In the genomic region with DNA sequence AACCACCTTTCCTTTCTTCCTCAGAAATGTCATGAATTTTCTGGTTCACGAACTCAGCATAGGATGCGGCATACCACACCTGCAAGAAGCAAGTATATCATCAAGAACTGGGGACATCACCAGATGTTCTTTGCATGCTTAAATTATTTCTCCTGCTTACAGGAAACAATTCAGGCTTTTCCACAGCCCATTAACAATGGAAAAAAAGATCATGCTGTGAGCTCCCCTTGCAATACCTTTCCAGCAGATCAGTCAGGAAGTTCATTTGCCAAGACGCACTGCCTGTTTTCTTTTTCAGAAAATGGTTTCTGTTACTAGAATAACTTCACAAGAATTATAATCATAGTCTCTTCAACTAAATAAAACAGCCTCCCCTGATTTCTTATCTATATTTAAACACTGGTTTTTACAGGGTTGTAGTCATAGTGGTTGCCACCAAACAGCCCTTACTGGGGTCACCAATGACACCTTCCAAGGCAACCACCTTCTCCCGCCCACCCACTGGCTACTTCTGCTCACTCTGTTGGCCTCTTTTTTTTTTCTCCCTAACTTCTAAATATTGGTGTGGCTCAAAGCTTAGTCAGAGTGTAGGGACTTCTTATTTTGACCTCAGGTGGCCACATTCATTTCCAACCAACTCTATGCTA, we compare ENCODE assay signal across 1 cellular context.
TF ChIP-seq lines count a peak whose summit lies in the region.

No MANE protein-coding gene starts in this region.

TF ChIP-seq in H1, 55 proteins besides CTCF, POLR2A, EP300 and RAD21:
- TF ChIP-seq EZH2 (IDR thresholded peaks at IDR 0.05; ENCODE audit: low read depth, low read length, severe bottlenecking) (no peak), BCL11A (IDR thresholded peaks at IDR 0.05; ENCODE audit: low read depth in 2 of 2, low read length in 2 of 2) (no peak), NRF1 (IDR thresholded peaks at IDR 0.05; ENCODE audit: low read depth, low read length) (no peak), SP2 (IDR thresholded peaks at IDR 0.05; ENCODE audit: low read length) (no peak), EGR1 (IDR thresholded peaks at IDR 0.05; ENCODE audit: borderline replicate concordance, low read depth, low read length) (no peak), SIRT6 (IDR thresholded peaks at IDR 0.05; ENCODE audit: low read length) (no peak), SIN3A (conservative IDR thresholded peaks at IDR 0.05 in 1 of 2, IDR thresholded peaks at IDR 0.05 in 1 of 2; ENCODE audit: low read depth in 1 of 2, low read length in 2 of 2) (no peak), SP4 (IDR thresholded peaks at IDR 0.05; ENCODE audit: low read length) (no peak), CEBPB (IDR thresholded peaks at IDR 0.05; ENCODE audit: low read depth, low read length) (no peak), KDM5A (IDR thresholded peaks at IDR 0.05; ENCODE audit: low read length) (no peak), POLR2AphosphoS5 (IDR thresholded peaks at IDR 0.05; ENCODE audit: low read depth, low read length) (no peak), TAF1 (IDR thresholded peaks at IDR 0.05; ENCODE audit: low read depth, low read length) (no peak), GABPA (IDR thresholded peaks at IDR 0.05; ENCODE audit: borderline replicate concordance, insufficient read depth, low read length) (no peak), JUND (IDR thresholded peaks at IDR 0.05; ENCODE audit: low read length) (no peak), GTF2F1 (IDR thresholded peaks at IDR 0.05; ENCODE audit: borderline replicate concordance, low read depth, low read length) (no peak), HDAC6 (IDR thresholded peaks at IDR 0.05; ENCODE audit: low read depth, low read length) (no peak), RFX5 (IDR thresholded peaks at IDR 0.05; ENCODE audit: borderline replicate concordance, low read depth, low read length) (no peak)
- TF ChIP-seq, protein P1, sequence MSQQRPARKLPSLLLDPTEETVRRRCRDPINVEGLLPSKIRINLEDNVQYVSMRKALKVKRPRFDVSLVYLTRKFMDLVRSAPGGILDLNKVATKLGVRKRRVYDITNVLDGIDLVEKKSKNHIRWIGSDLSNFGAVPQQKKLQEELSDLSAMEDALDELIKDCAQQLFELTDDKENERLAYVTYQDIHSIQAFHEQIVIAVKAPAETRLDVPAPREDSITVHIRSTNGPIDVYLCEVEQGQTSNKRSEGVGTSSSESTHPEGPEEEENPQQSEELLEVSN (IDR thresholded peaks at IDR 0.05), result no peak
- TF ChIP-seq, protein P2, sequence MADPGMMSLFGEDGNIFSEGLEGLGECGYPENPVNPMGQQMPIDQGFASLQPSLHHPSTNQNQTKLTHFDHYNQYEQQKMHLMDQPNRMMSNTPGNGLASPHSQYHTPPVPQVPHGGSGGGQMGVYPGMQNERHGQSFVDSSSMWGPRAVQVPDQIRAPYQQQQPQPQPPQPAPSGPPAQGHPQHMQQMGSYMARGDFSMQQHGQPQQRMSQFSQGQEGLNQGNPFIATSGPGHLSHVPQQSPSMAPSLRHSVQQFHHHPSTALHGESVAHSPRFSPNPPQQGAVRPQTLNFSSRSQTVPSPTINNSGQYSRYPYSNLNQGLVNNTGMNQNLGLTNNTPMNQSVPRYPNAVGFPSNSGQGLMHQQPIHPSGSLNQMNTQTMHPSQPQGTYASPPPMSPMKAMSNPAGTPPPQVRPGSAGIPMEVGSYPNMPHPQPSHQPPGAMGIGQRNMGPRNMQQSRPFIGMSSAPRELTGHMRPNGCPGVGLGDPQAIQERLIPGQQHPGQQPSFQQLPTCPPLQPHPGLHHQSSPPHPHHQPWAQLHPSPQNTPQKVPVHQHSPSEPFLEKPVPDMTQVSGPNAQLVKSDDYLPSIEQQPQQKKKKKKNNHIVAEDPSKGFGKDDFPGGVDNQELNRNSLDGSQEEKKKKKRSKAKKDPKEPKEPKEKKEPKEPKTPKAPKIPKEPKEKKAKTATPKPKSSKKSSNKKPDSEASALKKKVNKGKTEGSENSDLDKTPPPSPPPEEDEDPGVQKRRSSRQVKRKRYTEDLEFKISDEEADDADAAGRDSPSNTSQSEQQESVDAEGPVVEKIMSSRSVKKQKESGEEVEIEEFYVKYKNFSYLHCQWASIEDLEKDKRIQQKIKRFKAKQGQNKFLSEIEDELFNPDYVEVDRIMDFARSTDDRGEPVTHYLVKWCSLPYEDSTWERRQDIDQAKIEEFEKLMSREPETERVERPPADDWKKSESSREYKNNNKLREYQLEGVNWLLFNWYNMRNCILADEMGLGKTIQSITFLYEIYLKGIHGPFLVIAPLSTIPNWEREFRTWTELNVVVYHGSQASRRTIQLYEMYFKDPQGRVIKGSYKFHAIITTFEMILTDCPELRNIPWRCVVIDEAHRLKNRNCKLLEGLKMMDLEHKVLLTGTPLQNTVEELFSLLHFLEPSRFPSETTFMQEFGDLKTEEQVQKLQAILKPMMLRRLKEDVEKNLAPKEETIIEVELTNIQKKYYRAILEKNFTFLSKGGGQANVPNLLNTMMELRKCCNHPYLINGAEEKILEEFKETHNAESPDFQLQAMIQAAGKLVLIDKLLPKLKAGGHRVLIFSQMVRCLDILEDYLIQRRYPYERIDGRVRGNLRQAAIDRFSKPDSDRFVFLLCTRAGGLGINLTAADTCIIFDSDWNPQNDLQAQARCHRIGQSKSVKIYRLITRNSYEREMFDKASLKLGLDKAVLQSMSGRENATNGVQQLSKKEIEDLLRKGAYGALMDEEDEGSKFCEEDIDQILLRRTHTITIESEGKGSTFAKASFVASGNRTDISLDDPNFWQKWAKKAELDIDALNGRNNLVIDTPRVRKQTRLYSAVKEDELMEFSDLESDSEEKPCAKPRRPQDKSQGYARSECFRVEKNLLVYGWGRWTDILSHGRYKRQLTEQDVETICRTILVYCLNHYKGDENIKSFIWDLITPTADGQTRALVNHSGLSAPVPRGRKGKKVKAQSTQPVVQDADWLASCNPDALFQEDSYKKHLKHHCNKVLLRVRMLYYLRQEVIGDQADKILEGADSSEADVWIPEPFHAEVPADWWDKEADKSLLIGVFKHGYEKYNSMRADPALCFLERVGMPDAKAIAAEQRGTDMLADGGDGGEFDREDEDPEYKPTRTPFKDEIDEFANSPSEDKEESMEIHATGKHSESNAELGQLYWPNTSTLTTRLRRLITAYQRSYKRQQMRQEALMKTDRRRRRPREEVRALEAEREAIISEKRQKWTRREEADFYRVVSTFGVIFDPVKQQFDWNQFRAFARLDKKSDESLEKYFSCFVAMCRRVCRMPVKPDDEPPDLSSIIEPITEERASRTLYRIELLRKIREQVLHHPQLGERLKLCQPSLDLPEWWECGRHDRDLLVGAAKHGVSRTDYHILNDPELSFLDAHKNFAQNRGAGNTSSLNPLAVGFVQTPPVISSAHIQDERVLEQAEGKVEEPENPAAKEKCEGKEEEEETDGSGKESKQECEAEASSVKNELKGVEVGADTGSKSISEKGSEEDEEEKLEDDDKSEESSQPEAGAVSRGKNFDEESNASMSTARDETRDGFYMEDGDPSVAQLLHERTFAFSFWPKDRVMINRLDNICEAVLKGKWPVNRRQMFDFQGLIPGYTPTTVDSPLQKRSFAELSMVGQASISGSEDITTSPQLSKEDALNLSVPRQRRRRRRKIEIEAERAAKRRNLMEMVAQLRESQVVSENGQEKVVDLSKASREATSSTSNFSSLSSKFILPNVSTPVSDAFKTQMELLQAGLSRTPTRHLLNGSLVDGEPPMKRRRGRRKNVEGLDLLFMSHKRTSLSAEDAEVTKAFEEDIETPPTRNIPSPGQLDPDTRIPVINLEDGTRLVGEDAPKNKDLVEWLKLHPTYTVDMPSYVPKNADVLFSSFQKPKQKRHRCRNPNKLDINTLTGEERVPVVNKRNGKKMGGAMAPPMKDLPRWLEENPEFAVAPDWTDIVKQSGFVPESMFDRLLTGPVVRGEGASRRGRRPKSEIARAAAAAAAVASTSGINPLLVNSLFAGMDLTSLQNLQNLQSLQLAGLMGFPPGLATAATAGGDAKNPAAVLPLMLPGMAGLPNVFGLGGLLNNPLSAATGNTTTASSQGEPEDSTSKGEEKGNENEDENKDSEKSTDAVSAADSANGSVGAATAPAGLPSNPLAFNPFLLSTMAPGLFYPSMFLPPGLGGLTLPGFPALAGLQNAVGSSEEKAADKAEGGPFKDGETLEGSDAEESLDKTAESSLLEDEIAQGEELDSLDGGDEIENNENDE (IDR thresholded peaks at IDR 0.05; ENCODE audit: insufficient replicate concordance, low read length), result no peak
TF ChIP-seq in H1: peak in this region for 0.
